In the genomic region with DNA sequence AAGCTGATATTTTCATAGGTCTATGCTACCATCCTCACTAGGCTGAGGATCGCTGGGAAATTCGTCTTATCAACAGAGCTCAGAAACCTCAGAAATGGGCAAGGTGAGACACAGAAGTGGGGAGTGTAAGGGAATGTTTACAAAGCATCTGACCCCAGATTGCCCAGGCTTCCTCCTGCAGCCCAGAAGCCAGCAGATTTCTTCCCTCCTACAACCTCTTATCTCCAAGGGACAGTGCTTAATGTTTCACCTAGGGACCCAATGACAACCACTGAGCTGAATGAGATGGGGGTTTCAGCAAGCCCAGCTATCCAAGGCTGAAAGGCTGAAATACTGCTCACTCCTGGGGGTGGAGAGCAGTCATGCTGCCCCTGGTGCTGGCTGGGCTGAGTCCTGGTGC, we compare ENCODE assay signal across 25 cellular contexts.
"Had no signal": no experiment of that assay in that cellular context is flagged by ENCODE, and none has a peak within 500 bp of the region (broad histone marks: within the 10 kb centered on the region; RNA-seq: fewer than 3 reads in every experiment).

No MANE protein-coding gene starts in this region.

- H2AFZ ChIP-seq: parathyroid adenoma had no signal

- H3K36me3 ChIP-seq: suprapubic skin, tibial nerve had no signal

- H3K4me3 ChIP-seq: body of pancreas, left ventricle myocardium inferior, skin epidermis, suprapubic skin, tibial nerve had no signal

- H3K4me1 ChIP-seq: parathyroid adenoma had no signal

- H3K27ac Mint-ChIP-seq: activated CD4-positive, alpha-beta T cell treated with anti-CD3 and anti-CD28 coated beads, Interleukin-2, amount 10 ng/mL, durations not matched to agents 7 days and 5 days; activated CD8-positive, alpha-beta memory T cell treated with anti-CD3 and anti-CD28 coated beads, Interleukin-2, amount 10 ng/mL, durations not matched to agents 7 days and 5 days; activated CD8-positive, alpha-beta T cell treated with anti-CD3 and anti-CD28 coated beads for 36 hours; activated naive CD8-positive, alpha-beta T cell treated with anti-CD3 and anti-CD28 coated beads, Interleukin-2, amount 50 U/mL, for 24 hours; activated T-helper 1 cell treated with anti-CD3 and anti-CD28 coated beads, Interleukin-12 subunit alpha, Interleukin-12 subunit beta, Interleukin-2, Interleukin-4 antibody, amounts not matched to agents 30 ng/mL and 10 ng/mL and 1 ng/mL, durations not matched to agents 14 hours and 24 hours and 36 hours; stimulated activated effector memory CD8-positive, alpha-beta T cell treated with anti-CD3 and anti-CD28 coated beads, Interleukin-12 subunit alpha, Interleukin-12 subunit beta, amount 100 ng/mL, for 72 hours; stimulated activated naive CD8-positive, alpha-beta T cell treated with anti-CD3 and anti-CD28 coated beads, Interleukin-15, amount 100 ng/mL, for 72 hours had no signal

- H3K27me3 Mint-ChIP-seq: activated CD4-positive, alpha-beta T cell treated with anti-CD3 and anti-CD28 coated beads, Interleukin-2, amount 10 ng/mL, durations not matched to agents 7 days and 5 days; activated CD8-positive, alpha-beta memory T cell treated with anti-CD3 and anti-CD28 coated beads, Interleukin-2, amount 10 ng/mL, durations not matched to agents 7 days and 5 days; activated CD8-positive, alpha-beta T cell treated with anti-CD3 and anti-CD28 coated beads for 36 hours; activated naive CD8-positive, alpha-beta T cell treated with anti-CD3 and anti-CD28 coated beads, Interleukin-2, amount 50 U/mL, for 24 hours; memory B cell; stimulated activated naive CD8-positive, alpha-beta T cell treated with anti-CD3 and anti-CD28 coated beads, Interleukin-15, amount 100 ng/mL, for 72 hours had no signal

- H3K9me3 Mint-ChIP-seq: activated T-helper 1 cell treated with anti-CD3 and anti-CD28 coated beads, Interleukin-12 subunit alpha, Interleukin-12 subunit beta, Interleukin-2, Interleukin-4 antibody, amounts not matched to agents 30 ng/mL and 10 ng/mL and 1 ng/mL, durations not matched to agents 14 hours and 24 hours and 36 hours; memory B cell; stimulated activated effector memory CD8-positive, alpha-beta T cell treated with anti-CD3 and anti-CD28 coated beads, Interleukin-12 subunit alpha, Interleukin-12 subunit beta, amount 100 ng/mL, for 72 hours had no signal

- DNase-seq: activated CD4-positive, alpha-beta T cell treated with anti-CD3 and anti-CD28 coated beads, Interleukin-2, amount 10 ng/mL, durations not matched to agents 7 days and 5 days; activated CD4-positive, CD25-positive, alpha-beta regulatory T cell treated with anti-CD3 and anti-CD28 coated beads, Interleukin-2, amount 50 U/mL, for 72 hours; activated CD8-positive, alpha-beta memory T cell treated with anti-CD3 and anti-CD28 coated beads, Interleukin-2, amount 10 ng/mL, durations not matched to agents 7 days and 5 days; activated CD8-positive, alpha-beta T cell treated with anti-CD3 and anti-CD28 coated beads for 36 hours; activated gamma-delta T cell; activated naive CD4-positive, alpha-beta T cell treated with anti-CD3 and anti-CD28 coated beads, Interleukin-2, amount 50 U/mL, for 16 hours; activated naive CD8-positive, alpha-beta T cell treated with anti-CD3 and anti-CD28 coated beads, Interleukin-2, amount 50 U/mL, for 24 hours; activated T-cell treated with anti-CD3 and anti-CD28 coated beads for 4 hours; anterior cingulate cortex; body of pancreas; effector CD4-positive, alpha-beta T cell; foreskin keratinocyte; left ventricle myocardium inferior; nucleus accumbens; right cardiac atrium; stimulated activated CD4-positive, alpha-beta T cell treated with anti-CD3 and anti-CD28 coated beads, Interleukin-2, amount 100 ng/mL, for 24 hours; stimulated activated naive CD8-positive, alpha-beta T cell treated with anti-CD3 and anti-CD28 coated beads, Interleukin-15, amount 100 ng/mL, for 72 hours; T-helper 9 cell had no signal

- H3K27me3 ChIP-seq: body of pancreas, foreskin keratinocyte, suprapubic skin, tibial nerve had no signal

- H3K9me3 ChIP-seq: body of pancreas, left ventricle myocardium inferior, suprapubic skin, tibial nerve had no signal

- ATAC-seq: activated CD8-positive, alpha-beta memory T cell treated with anti-CD3 and anti-CD28 coated beads, Interleukin-2, amount 10 ng/mL, durations not matched to agents 7 days and 5 days; activated CD8-positive, alpha-beta T cell treated with anti-CD3 and anti-CD28 coated beads for 36 hours; activated naive CD8-positive, alpha-beta T cell treated with anti-CD3 and anti-CD28 coated beads, Interleukin-2, amount 50 U/mL, for 24 hours; body of pancreas; foreskin keratinocyte; right cardiac atrium; stimulated activated effector memory CD8-positive, alpha-beta T cell treated with anti-CD3 and anti-CD28 coated beads, Interleukin-12 subunit alpha, Interleukin-12 subunit beta, amount 100 ng/mL, for 72 hours; stimulated activated naive CD8-positive, alpha-beta T cell treated with anti-CD3 and anti-CD28 coated beads, Interleukin-15, amount 100 ng/mL, for 72 hours had no signal

- H3K36me3 Mint-ChIP-seq: stimulated activated effector memory CD8-positive, alpha-beta T cell treated with anti-CD3 and anti-CD28 coated beads, Interleukin-12 subunit alpha, Interleukin-12 subunit beta, amount 100 ng/mL, for 72 hours had no signal

- H3K4me3 Mint-ChIP-seq: activated CD4-positive, alpha-beta T cell treated with anti-CD3 and anti-CD28 coated beads, Interleukin-2, amount 10 ng/mL, durations not matched to agents 7 days and 5 days; activated CD8-positive, alpha-beta memory T cell treated with anti-CD3 and anti-CD28 coated beads, Interleukin-2, amount 10 ng/mL, durations not matched to agents 7 days and 5 days; activated CD8-positive, alpha-beta T cell treated with anti-CD3 and anti-CD28 coated beads for 36 hours; activated naive CD8-positive, alpha-beta T cell treated with anti-CD3 and anti-CD28 coated beads, Interleukin-2, amount 50 U/mL, for 24 hours; activated T-helper 1 cell treated with anti-CD3 and anti-CD28 coated beads, Interleukin-12 subunit alpha, Interleukin-12 subunit beta, Interleukin-2, Interleukin-4 antibody, amounts not matched to agents 30 ng/mL and 10 ng/mL and 1 ng/mL, durations not matched to agents 14 hours and 24 hours and 36 hours; memory B cell; stimulated activated effector memory CD8-positive, alpha-beta T cell treated with anti-CD3 and anti-CD28 coated beads, Interleukin-12 subunit alpha, Interleukin-12 subunit beta, amount 100 ng/mL, for 72 hours; stimulated activated naive CD8-positive, alpha-beta T cell treated with anti-CD3 and anti-CD28 coated beads, Interleukin-15, amount 100 ng/mL, for 72 hours had no signal

- H3K27ac ChIP-seq: body of pancreas, foreskin keratinocyte, left ventricle myocardium inferior, parathyroid adenoma, suprapubic skin, tibial nerve had no signal

- H3K9ac ChIP-seq: parathyroid adenoma had no signal
